Comparison of ENCODE assay signal across 12 cellular contexts in the genomic region with DNA sequence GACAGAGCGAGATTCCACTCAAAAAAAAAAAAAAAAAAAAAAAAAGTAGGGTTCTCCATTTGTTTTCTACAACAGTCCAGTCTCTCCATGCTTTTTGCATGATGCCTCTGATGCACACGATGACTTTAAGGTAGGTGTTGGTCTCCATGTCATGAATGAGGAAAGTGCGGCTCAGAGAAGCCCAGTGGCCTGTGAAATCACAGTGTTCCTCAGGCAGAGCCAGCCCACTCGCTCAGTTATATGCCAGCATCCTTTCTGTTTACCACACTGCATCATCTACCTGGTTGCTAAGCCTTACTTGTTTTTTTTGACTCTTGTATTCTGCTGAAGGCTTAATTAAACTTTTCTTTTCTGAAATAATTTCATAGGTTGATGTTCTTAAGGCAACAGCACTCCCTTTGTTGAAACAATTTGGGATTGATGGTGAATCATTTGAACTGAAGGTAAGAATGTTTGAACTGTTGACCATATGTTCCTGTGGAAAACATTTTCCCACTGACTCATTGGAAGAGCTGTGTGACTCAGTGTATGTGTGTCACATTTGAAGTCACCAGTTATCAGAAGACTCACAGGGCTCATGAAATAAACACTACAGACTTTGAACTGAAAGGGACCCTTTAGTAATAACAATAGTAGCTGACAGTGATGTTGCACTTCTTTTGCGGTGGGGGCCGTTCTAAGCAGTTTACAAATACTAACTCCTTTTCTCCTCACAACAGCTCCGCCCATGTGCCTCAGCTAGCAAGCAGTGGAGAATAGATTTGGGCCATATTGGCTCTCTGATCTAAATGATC. TPM values are rescaled to one million over a fixed set of nuclear protein-coding genes. Genes with fewer than 3 reads are reported as not detected.
DNase-seq lines count a peak whose midpoint lies in the region; ATAC-seq, FAIRE-seq and TF ChIP-seq lines count a peak whose summit lies in the region.
"Had no signal": no experiment of that assay in that cellular context is flagged by ENCODE, and none has a peak within 500 bp of the region (broad histone marks: within the 10 kb centered on the region; RNA-seq: fewer than 3 reads in every experiment).

No MANE protein-coding gene starts in this region.

- no peak for ATAC-seq in GM23338
- no peak for ATAC-seq in HG03439 (IDR thresholded peaks at IDR 0.05; ENCODE audit: unreplicated experiment)

- H3K27me3 ChIP-seq in GM23338 (ENCODE audit: insufficient read depth), result no peaks in the 10 kb centered on the region

- H3K4me2 ChIP-seq in GM23338, result no peak overlapping the region

- peak; percentile 71 for FAIRE-seq in islet of Langerhans (lab: Jason Lieb, UNC)

- DNase-seq in activated CD8-positive, alpha-beta memory T cell treated with anti-CD3 and anti-CD28 coated beads, Interleukin-2, amount 50 U/mL, for 48 hours, result peak; percentile 62
- no peak for DNase-seq in activated CD8-positive, alpha-beta memory T cell treated with anti-CD3 and anti-CD28 coated beads, Interleukin-2, amount 50 U/mL, for 4 hours
- peak; percentile 48 for DNase-seq in activated T-helper 1 cell treated with anti-CD3 and anti-CD28 coated beads, Interleukin-12 subunit alpha, Interleukin-12 subunit beta, Interleukin-2, Interleukin-4 antibody, amounts not matched to agents 30 ng/mL and 10 ng/mL and 1 ng/mL, durations not matched to agents 14 hours and 24 hours and 36 hours (ENCODE audit: low spot score)
- DNase-seq in midbrain (lab: John Stamatoyannopoulos, UW), result no peak
- no peak for DNase-seq in GM23338 (ENCODE audit: low spot score)
- DNase-seq: CD4-positive, alpha-beta T cell; NCI-H524 had no signal

- no peaks in the 10 kb centered on the region for H3K4me1 ChIP-seq in GM23338 (ENCODE audit: insufficient read depth)
- H3K4me1 ChIP-seq: parathyroid adenoma had no signal

- intact Hi-C loops in activated T-helper 1 cell treated with anti-CD3 and anti-CD28 coated beads, Interleukin-12 subunit alpha, Interleukin-12 subunit beta, Interleukin-2, Interleukin-4 antibody, amounts not matched to agents 30 ng/mL and 10 ng/mL and 1 ng/mL, durations not matched to agents 14 hours and 24 hours and 36 hours (cut with micrococcal nuclease), result loop anchor here (1.0 to 10.0 kb wide), 15 partner anchors 8 to 792 kb away; a partner anchor contains a TSS

- H3K9me2 ChIP-seq in GM23338 (ENCODE audit: insufficient read depth), result no peaks in the 10 kb centered on the region

- peaks cover 57% of the 10 kb centered on the region for H3K79me2 ChIP-seq in GM23338 (replicated peaks; ENCODE audit: insufficient read depth)
- H3K79me2 ChIP-seq: parathyroid adenoma had no signal

- no peak overlapping the region for H3K4me3 ChIP-seq in GM23338

- peaks cover 55% of the 10 kb centered on the region for H3K36me3 Mint-ChIP-seq in activated T-helper 1 cell treated with anti-CD3 and anti-CD28 coated beads, Interleukin-12 subunit alpha, Interleukin-12 subunit beta, Interleukin-2, Interleukin-4 antibody, amounts not matched to agents 30 ng/mL and 10 ng/mL and 1 ng/mL, durations not matched to agents 14 hours and 24 hours and 36 hours (ENCODE audit: low read depth)
- H3K36me3 Mint-ChIP-seq in stimulated activated naive CD8-positive, alpha-beta T cell treated with anti-CD3 and anti-CD28 coated beads, Interleukin-15, Interleukin-2, amounts not matched to agents 100 ng/mL and 50 ng/mL, for 24 hours (ENCODE audit: low read depth), result peaks cover 58% of the 10 kb centered on the region
- H3K36me3 Mint-ChIP-seq in GM23338 (ENCODE audit: low read depth), result peaks cover 28% of the 10 kb centered on the region

- H3K4me1 Mint-ChIP-seq in activated T-helper 1 cell treated with anti-CD3 and anti-CD28 coated beads, Interleukin-12 subunit alpha, Interleukin-12 subunit beta, Interleukin-2, Interleukin-4 antibody, amounts not matched to agents 30 ng/mL and 10 ng/mL and 1 ng/mL, durations not matched to agents 14 hours and 24 hours and 36 hours (ENCODE audit: low read depth), result peaks cover 60% of the 10 kb centered on the region
- H3K4me1 Mint-ChIP-seq in stimulated activated naive CD8-positive, alpha-beta T cell treated with anti-CD3 and anti-CD28 coated beads, Interleukin-15, Interleukin-2, amounts not matched to agents 100 ng/mL and 50 ng/mL, for 24 hours (ENCODE audit: low read depth), result peaks cover 46% of the 10 kb centered on the region
- H3K4me1 Mint-ChIP-seq in GM23338, result peaks cover 11% of the 10 kb centered on the region

- H3K27ac Mint-ChIP-seq in activated T-helper 1 cell treated with anti-CD3 and anti-CD28 coated beads, Interleukin-12 subunit alpha, Interleukin-12 subunit beta, Interleukin-2, Interleukin-4 antibody, amounts not matched to agents 30 ng/mL and 10 ng/mL and 1 ng/mL, durations not matched to agents 14 hours and 24 hours and 36 hours, result peak overlapping the region; percentile 96
- peak overlapping the region; percentile 92 for H3K27ac Mint-ChIP-seq in stimulated activated naive CD8-positive, alpha-beta T cell treated with anti-CD3 and anti-CD28 coated beads, Interleukin-15, Interleukin-2, amounts not matched to agents 100 ng/mL and 50 ng/mL, for 24 hours
- H3K27ac Mint-ChIP-seq in GM23338, result no peak overlapping the region
- H3K27ac Mint-ChIP-seq: CD4-positive, alpha-beta T cell had no signal

- no peaks in the 10 kb centered on the region for H3K9me3 Mint-ChIP-seq in activated T-helper 1 cell treated with anti-CD3 and anti-CD28 coated beads, Interleukin-12 subunit alpha, Interleukin-12 subunit beta, Interleukin-2, Interleukin-4 antibody, amounts not matched to agents 30 ng/mL and 10 ng/mL and 1 ng/mL, durations not matched to agents 14 hours and 24 hours and 36 hours
- no peaks in the 10 kb centered on the region for H3K9me3 Mint-ChIP-seq in stimulated activated naive CD8-positive, alpha-beta T cell treated with anti-CD3 and anti-CD28 coated beads, Interleukin-15, Interleukin-2, amounts not matched to agents 100 ng/mL and 50 ng/mL, for 24 hours
- no peaks in the 10 kb centered on the region for H3K9me3 Mint-ChIP-seq in GM23338
- H3K9me3 Mint-ChIP-seq: CD4-positive, alpha-beta T cell; central memory CD8-positive, alpha-beta T cell had no signal

- TF ChIP-seq CTCF in GM23338 (conservative IDR thresholded peaks at IDR 0.05; ENCODE audit: low read depth in 2 of 2), result no peak

- H4K20me1 ChIP-seq in GM23338 (replicated peaks; ENCODE audit: insufficient read depth), result peaks cover 38% of the 10 kb centered on the region

- no peaks in the 10 kb centered on the region for H3F3A ChIP-seq in GM23338 (replicated peaks; ENCODE audit: low read depth)

- no peaks in the 10 kb centered on the region for H3K36me3 ChIP-seq in GM23338 (ENCODE audit: insufficient read depth)

- H3K4me3 Mint-ChIP-seq in activated T-helper 1 cell treated with anti-CD3 and anti-CD28 coated beads, Interleukin-12 subunit alpha, Interleukin-12 subunit beta, Interleukin-2, Interleukin-4 antibody, amounts not matched to agents 30 ng/mL and 10 ng/mL and 1 ng/mL, durations not matched to agents 14 hours and 24 hours and 36 hours, result peak overlapping the region; percentile 53
- peak overlapping the region; percentile 28 for H3K4me3 Mint-ChIP-seq in stimulated activated naive CD8-positive, alpha-beta T cell treated with anti-CD3 and anti-CD28 coated beads, Interleukin-15, Interleukin-2, amounts not matched to agents 100 ng/mL and 50 ng/mL, for 24 hours
- H3K4me3 Mint-ChIP-seq in GM23338, result no peak overlapping the region
- H3K4me3 Mint-ChIP-seq: CD4-positive, alpha-beta T cell; central memory CD8-positive, alpha-beta T cell had no signal

- H2AFZ ChIP-seq in GM23338, result no peak overlapping the region
- H2AFZ ChIP-seq: parathyroid adenoma had no signal

- no peaks in the 10 kb centered on the region for H3K27me3 Mint-ChIP-seq in activated T-helper 1 cell treated with anti-CD3 and anti-CD28 coated beads, Interleukin-12 subunit alpha, Interleukin-12 subunit beta, Interleukin-2, Interleukin-4 antibody, amounts not matched to agents 30 ng/mL and 10 ng/mL and 1 ng/mL, durations not matched to agents 14 hours and 24 hours and 36 hours (ENCODE audit: insufficient read depth)
- H3K27me3 Mint-ChIP-seq in stimulated activated naive CD8-positive, alpha-beta T cell treated with anti-CD3 and anti-CD28 coated beads, Interleukin-15, Interleukin-2, amounts not matched to agents 100 ng/mL and 50 ng/mL, for 24 hours, result no peaks in the 10 kb centered on the region
- peaks cover 1% of the 10 kb centered on the region for H3K27me3 Mint-ChIP-seq in GM23338 (ENCODE audit: insufficient read depth, low read depth, poor library complexity)
- H3K27me3 Mint-ChIP-seq: CD4-positive, alpha-beta T cell; central memory CD8-positive, alpha-beta T cell had no signal

- no peak overlapping the region for H3K27ac ChIP-seq in GM23338 (ENCODE audit: low read depth)
- H3K27ac ChIP-seq: parathyroid adenoma had no signal

TF ChIP-seq in GM23338, 12 proteins besides CTCF, POLR2A, EP300 and RAD21 (continues in another document):
- TF ChIP-seq NANOG (IDR thresholded peaks at IDR 0.05; ENCODE audit: borderline replicate concordance), result no peak

RNA-seq across cellular contexts. Expression of a gene that starts 40.2 kb away (rescaled TPM):
- total RNA-seq in activated T-helper 1 cell treated with anti-CD3 and anti-CD28 coated beads, Interleukin-12 subunit alpha, Interleukin-12 subunit beta, Interleukin-2, Interleukin-4 antibody, amounts not matched to agents 30 ng/mL and 10 ng/mL and 1 ng/mL, durations not matched to agents 14 hours and 24 hours and 36 hours, result 53.3 and 53.4 TPM in 2 replicates
- total RNA-seq in GM23338 (2014; rRNA removed; shearing (Covaris generic)), result 41.2 and 44.1 TPM in 2 replicates
- 19.3 and 20.7 TPM in 2 replicates for polyA plus RNA-seq in GM23338 (2016; fragmentation: Nextera tagmentation; extraction: Ambion mirVana)

Comparison
In these comparisons a context has a peak if more than half of its experiments do, and no peak if none do; other contexts are left out.
1. DNase-seq: peak in activated CD8-positive, alpha-beta memory T cell treated with anti-CD3 and anti-CD28 coated beads, Interleukin-2, amount 50 U/mL, for 48 hours (single experiment) and activated T-helper 1 cell treated with anti-CD3 and anti-CD28 coated beads, Interleukin-12 subunit alpha, Interleukin-12 subunit beta, Interleukin-2, Interleukin-4 antibody, amounts not matched to agents 30 ng/mL and 10 ng/mL and 1 ng/mL, durations not matched to agents 14 hours and 24 hours and 36 hours (single experiment); none in activated CD8-positive, alpha-beta memory T cell treated with anti-CD3 and anti-CD28 coated beads, Interleukin-2, amount 50 U/mL, for 4 hours (single experiment), midbrain (single experiment) and GM23338 (single experiment).